In genomic region chr1:169933999-169934725, GRCh38 we compare ENCODE assay signal across 18 cellular contexts. TPM values are rescaled to one million over a fixed set of nuclear protein-coding genes. Genes with fewer than 3 reads are reported as not detected.
DNase-seq lines count a peak whose midpoint lies in the region; TF ChIP-seq lines count a peak whose summit lies in the region.
"Had no signal": no experiment of that assay in that cellular context is flagged by ENCODE, and none has a peak within 500 bp of the region (broad histone marks: within the 10 kb centered on the region; RNA-seq: fewer than 3 reads in every experiment).

No MANE protein-coding gene starts in this region.

- no peak for TF ChIP-seq POLR2A in transverse colon (IDR thresholded peaks at IDR 0.05)

- H3K9me3 ChIP-seq in HEK293 (ENCODE audit: control insufficient read depth, insufficient read depth, low read depth, low read length) = no peaks in the 10 kb centered on the region
- no peaks in the 10 kb centered on the region for H3K9me3 ChIP-seq in SK-N-SH
- H3K9me3 ChIP-seq in fibroblast of lung (ENCODE audit: control insufficient read depth, insufficient read depth, low read depth, low read length) = no peaks in the 10 kb centered on the region
- H3K9me3 ChIP-seq in transverse colon = no peaks in the 10 kb centered on the region
- H3K9me3 ChIP-seq: prostate gland, vagina had no signal

- intact Hi-C loops in transverse colon (cut with DNase I; ENCODE audit: low total_unique reads) = no loop called here

- no peak for TF ChIP-seq RAD21 in SK-N-SH (IDR thresholded peaks at IDR 0.05; ENCODE audit: low read length)

- H3K9ac ChIP-seq in SK-N-SH (no peak overlapping the region), fibroblast of lung (ENCODE audit: insufficient read depth, low read length) (no peak overlapping the region)
- H3K9ac ChIP-seq: KMS-11 had no signal

- no peak overlapping the region for H3K27ac ChIP-seq in HEK293 (ENCODE audit: extremely low read depth, low read depth, low read length)
- H3K27ac ChIP-seq in SK-N-SH (ENCODE audit: low read depth in 2 of 2, low read length in 1 of 2) = peak overlapping the region in 1 of 2 experiments; percentile 51; a peak in 1 of 4 replicates
- no peak overlapping the region for H3K27ac ChIP-seq in fibroblast of lung (ENCODE audit: insufficient read depth, low read length)
- peak overlapping the region in 1 of 4 donors; percentile 44 for H3K27ac ChIP-seq in transverse colon
- H3K27ac ChIP-seq: KMS-11, prostate gland, vagina had no signal

- TF ChIP-seq CTCF in HEK293 (tag by site-specific recombination; IDR thresholded peaks at IDR 0.05) = no peak
- no peak for TF ChIP-seq CTCF in SK-N-SH (IDR thresholded peaks at IDR 0.05)
- TF ChIP-seq CTCF in fibroblast of lung (conservative IDR thresholded peaks at IDR 0.05 in 1 of 2, IDR thresholded peaks at IDR 0.05 in 1 of 2; ENCODE audit: low read depth in 1 of 2, low read length in 2 of 2) = no peak
- peak in 1 of 5 experiments; percentile 13 for TF ChIP-seq CTCF in transverse colon (IDR thresholded peaks at IDR 0.05)
- no peak for TF ChIP-seq CTCF in GM20000 (IDR thresholded peaks at IDR 0.05; ENCODE audit: extremely low read depth, missing control alignments)

- in situ Hi-C loops in transverse colon (cut with MboI; ENCODE audit: low pct_ligation_motif_present in 1 of 4, low pct_unique_long_range_greater_than_20kb in 1 of 4, low sequenced_read_pairs in 3 of 4) = loop anchor here in 1 of 4 donors (25.0 kb wide), 1 partner anchor 1003 kb away; the partner anchor contains the start of gene MROH9

- DNase-seq in SK-N-SH (no peak), fibroblast of lung (ENCODE audit: low read depth in 2 of 2) (peak; percentile 33 to 67), transverse colon (peak; percentile 43), GM20000 (ENCODE audit: low spot score) (no peak), germinal center (ENCODE audit: low spot score) (no peak), NCI-H2171 (lab: John Stamatoyannopoulos, UW) (no peak)
- DNase-seq: activated CD4-positive, alpha-beta T cell treated with anti-CD3 and anti-CD28 coated beads, Interleukin-2, amount 50 U/mL, for 48 hours; amniotic stem cell; CD4-positive, CD25-positive, alpha-beta regulatory T cell; effector memory CD4-positive, alpha-beta T cell; islet precursor cell; NCI-H1694; NCI-H774; stimulated activated CD4-positive, alpha-beta T cell treated with anti-CD3 and anti-CD28 coated beads, Interleukin-4, amount 100 ng/mL, for 24 hours had no signal

- CTCF ChIA-PET in HEK293 (lab: Yijun Ruan, JAX) = interaction anchor here (1.5 kb wide), 1 partner anchor 43 kb away, joined by 3 read pairs; no protein-coding TSS in a partner anchor
- CTCF ChIA-PET in SK-N-SH (lab: Yijun Ruan, JAX) = interaction anchor here (1.3 kb wide), 1 partner anchor 11 kb away, joined by 4 read pairs; no protein-coding TSS in a partner anchor

- no peaks in the 10 kb centered on the region for H3K36me3 ChIP-seq in HEK293 (ENCODE audit: control insufficient read depth in 2 of 2, insufficient read depth in 1 of 2, low read length in 2 of 2)
- H3K36me3 ChIP-seq in SK-N-SH (replicated peaks in 1 of 2; ENCODE audit: control insufficient read depth in 1 of 2, insufficient read depth in 2 of 2, low read length in 1 of 2) = no peaks in the 10 kb centered on the region
- no peaks in the 10 kb centered on the region for H3K36me3 ChIP-seq in fibroblast of lung (ENCODE audit: control insufficient read depth, insufficient read depth, low read length)
- H3K36me3 ChIP-seq in transverse colon = no peaks in the 10 kb centered on the region
- H3K36me3 ChIP-seq: prostate gland, vagina had no signal

- POLR2A ChIA-PET in HEK293 (lab: Yijun Ruan, JAX) = no interaction called here
- POLR2A ChIA-PET in SK-N-SH (lab: Yijun Ruan, JAX) = no interaction called here

- no peaks in the 10 kb centered on the region for H3K9me2 ChIP-seq in SK-N-SH

- H3K4me1 ChIP-seq in HEK293 (ENCODE audit: control insufficient read depth, insufficient read depth, low read length) (peaks cover 17% of the 10 kb centered on the region), SK-N-SH (ENCODE audit: control insufficient read depth in 1 of 2, insufficient read depth in 2 of 2, low read depth in 1 of 2, low read length in 1 of 2) (peaks cover 5 to 7% of the 10 kb centered on the region in 2 experiments; a peak in 2 of 4 replicates), fibroblast of lung (ENCODE audit: control insufficient read depth, extremely low read depth, insufficient read depth, low read length) (peaks cover 6% of the 10 kb centered on the region), transverse colon (peaks cover 0 to 21% (median 2%) of the 10 kb centered on the region in 4 donors)
- H3K4me1 ChIP-seq: prostate gland had no signal

- H3K79me2 ChIP-seq in SK-N-SH (ENCODE audit: insufficient read depth) (no peaks in the 10 kb centered on the region), fibroblast of lung (ENCODE audit: control insufficient read depth, insufficient read depth, low read length) (no peaks in the 10 kb centered on the region)

- 58% methylated on average over 7 of the region's 7 CpGs for WGBS in SK-N-SH (ENCODE audit: low lambda C conversion rate)
- WGBS in transverse colon (ENCODE audit: low coverage in 1 of 2), 2 donors = 31 to 40% methylated on average over 7 of the region's 7 CpGs

- no peak for TF ChIP-seq EP300 in SK-N-SH (IDR thresholded peaks at IDR 0.05; ENCODE audit: borderline replicate concordance in 1 of 2, low read depth in 1 of 2, low read length in 1 of 2)
- TF ChIP-seq EP300 in transverse colon (IDR thresholded peaks at IDR 0.05; ENCODE audit: low read depth) = no peak

- H2AFZ ChIP-seq in SK-N-SH (ENCODE audit: low read depth) = no peak overlapping the region
- no peak overlapping the region for H2AFZ ChIP-seq in fibroblast of lung (ENCODE audit: low read length)

- peaks cover 22% of the 10 kb centered on the region for H3F3A ChIP-seq in SK-N-SH (replicated peaks; ENCODE audit: insufficient read depth)

- H3K4me2 ChIP-seq in SK-N-SH (no peak overlapping the region), fibroblast of lung (ENCODE audit: extremely low read depth, insufficient read depth, low read length) (peak overlapping the region; percentile 35)
- H3K4me2 ChIP-seq: KMS-11 had no signal

- no peaks in the 10 kb centered on the region for H3K27me3 ChIP-seq in SK-N-SH (ENCODE audit: insufficient read depth)
- no peaks in the 10 kb centered on the region for H3K27me3 ChIP-seq in fibroblast of lung (ENCODE audit: control insufficient read depth, insufficient read depth, low read length)
- no peaks in the 10 kb centered on the region for H3K27me3 ChIP-seq in transverse colon
- H3K27me3 ChIP-seq: vagina had no signal

- H3K4me3 ChIP-seq in HEK293 (ENCODE audit: low read depth, low read length) (no peak overlapping the region), SK-N-SH (ENCODE audit: low read depth in 2 of 2, low read length in 1 of 2) (no peak overlapping the region), fibroblast of lung (replicated peaks in 1 of 4; ENCODE audit: control extremely low read depth in 1 of 4, insufficient read depth in 1 of 4, low read depth in 3 of 4, low read length in 4 of 4) (no peak overlapping the region), transverse colon (no peak overlapping the region)
- H3K4me3 ChIP-seq: prostate gland, vagina had no signal

- no peaks in the 10 kb centered on the region for H4K20me1 ChIP-seq in SK-N-SH (ENCODE audit: insufficient read depth)
- no peaks in the 10 kb centered on the region for H4K20me1 ChIP-seq in fibroblast of lung (ENCODE audit: control insufficient read depth, extremely low read depth, insufficient read depth, low read length)

TF ChIP-seq in HEK293, 187 proteins besides CTCF, POLR2A, EP300 and RAD21 (continues in another document):
- TF ChIP-seq ZNF596 (tag by site-specific recombination; IDR thresholded peaks at IDR 0.05) (0 out of 2 replicates have a peak, but pooled peaks have one; percentile 27), REPIN1 (tag by site-specific recombination; IDR thresholded peaks at IDR 0.05; ENCODE audit: low read depth) (no peak), ZNF707 (tag by site-specific recombination; IDR thresholded peaks at IDR 0.05) (no peak), KLF10 (tag by site-specific recombination; IDR thresholded peaks at IDR 0.05) (peak; percentile 72), ZFP69B (tag by site-specific recombination; IDR thresholded peaks at IDR 0.05) (no peak)

TF ChIP-seq in SK-N-SH, 30 proteins besides CTCF, POLR2A, EP300 and RAD21 (continues in another document):
- TF ChIP-seq PBX3 (IDR thresholded peaks at IDR 0.05) (peak; percentile 35; the same call in 1 of the 2 replicates), TCF12 (IDR thresholded peaks at IDR 0.05) (peak; percentile 50), MXI1 (IDR thresholded peaks at IDR 0.05; ENCODE audit: low read depth, low read length) (no peak)

RNA-seq across cellular contexts. Expression of gene SCYL3, which starts 40.5 kb away (rescaled TPM):
- polyA plus RNA-seq in SK-N-SH (2012; rRNA removed) (5.9 and 7.7 TPM in 2 replicates), fibroblast of lung (5.0 and 7.2 TPM in 2 replicates)
- 5.7 and 6.1 TPM in 2 replicates for polyA plus RNA-seq in SK-N-SH (2012; cell fraction: cytosol; rRNA removed)
- 11.6 and 15.3 TPM in 2 replicates for polyA plus RNA-seq in SK-N-SH (2012; cell fraction: nucleus; rRNA removed)
- total RNA-seq in fibroblast of lung (10.8 and 11.7 TPM in 2 replicates), transverse colon (10 to 100 TPM; 12.3 to 42.3 (median 25.1) TPM)
- polyA plus RNA-seq in fibroblast of lung (2012) = 3.5 and 3.8 TPM in 2 replicates
- polyA minus RNA-seq in fibroblast of lung (ENCODE audit: low replicate concordance) = 2.8 and 5.0 TPM in 2 replicates

Comparison
In these comparisons a context has a peak if more than half of its experiments do, and no peak if none do; other contexts are left out.
1. DNase-seq: peak in fibroblast of lung (2 of 2) and transverse colon (single experiment); none in SK-N-SH (single experiment), GM20000 (single experiment), germinal center (single experiment) and NCI-H2171 (single experiment).
2. Of the 4 proteins assayed by ChIP-seq in both HEK293 and SK-N-SH: peak only in HEK293: none; only in SK-N-SH: PBX3; in both: none; in neither: 3.